Comparison of ENCODE assay signal across 33 cellular contexts in genomic region chr10:47262606-47263295, GRCh38. TPM values are rescaled to one million over a fixed set of nuclear protein-coding genes. Genes with fewer than 3 reads are reported as not detected.
DNase-seq lines count a peak whose midpoint lies in the region; ATAC-seq and TF ChIP-seq lines count a peak whose summit lies in the region.
"Had no signal": no experiment of that assay in that cellular context is flagged by ENCODE, and none has a peak within 500 bp of the region (broad histone marks: within the 10 kb centered on the region; RNA-seq: fewer than 3 reads in every experiment).

No MANE protein-coding gene starts in this region.

- H3K36me3 Mint-ChIP-seq in activated naive CD8-positive, alpha-beta T cell treated with anti-CD3 and anti-CD28 coated beads for 36 hours = peaks cover 48% of the 10 kb centered on the region
- H3K36me3 Mint-ChIP-seq in activated CD8-positive, alpha-beta T cell treated with anti-CD3 and anti-CD28 coated beads for 36 hours (ENCODE audit: low read depth) = peaks cover 34% of the 10 kb centered on the region
- H3K36me3 Mint-ChIP-seq: neural progenitor cell had no signal

- H3K4me3 ChIP-seq in BJ (ENCODE audit: low read depth, low read length) = no peak overlapping the region
- H3K4me3 ChIP-seq: esophagus muscularis mucosa, gastrocnemius medialis, hepatocyte, neural progenitor cell, vagina had no signal

- DNase-seq in BJ (ENCODE audit: low read depth) (peak; percentile 8), GM03348 (ENCODE audit: low spot score) (peak; percentile 60), non-pigmented ciliary epithelial cell (ENCODE audit: low read depth) (peak; percentile 87), SIG-M5 (lab: John Stamatoyannopoulos, UW) (no peak)
- DNase-seq in activated naive CD8-positive, alpha-beta T cell treated with anti-CD3 and anti-CD28 coated beads for 36 hours = no peak
- no peak for DNase-seq in activated CD8-positive, alpha-beta T cell treated with anti-CD3 and anti-CD28 coated beads for 36 hours
- DNase-seq: activated CD4-positive, alpha-beta T cell treated with anti-CD3 and anti-CD28 coated beads for 48 hours; activated naive CD4-positive, alpha-beta T cell treated with anti-CD3 and anti-CD28 coated beads, Interleukin-2, amount 10 ng/mL, durations not matched to agents 7 days and 5 days; activated T-cell treated with anti-CD3 and anti-CD28 coated beads, Interleukin-2, amount 50 U/mL, for 72 hours; AML-193; anterior cingulate cortex; dermis blood vessel endothelial cell; DMS79 treated with DMSO at 0.1 percent for 48 hours; gastrocnemius medialis; GOT3; left cardiac atrium; mammary epithelial cell; NCI-H1092 treated with DMSO at 0.1 percent for 48 hours; NCI-H187; NCI-H524 treated with DMSO at 0.1 percent for 48 hours; SHP77 treated with DMSO at 0.1 percent for 48 hours; stimulated activated naive CD4-positive, alpha-beta T cell treated with Interleukin-2 at 50 U/mL for 16 hours; T1000; WERI-Rb-1 had no signal

- H3K27me3 ChIP-seq in BJ (ENCODE audit: control insufficient read depth, insufficient read depth, low read length) = peaks cover 2% of the 10 kb centered on the region; the same call in 1 of the 2 replicates
- H3K27me3 ChIP-seq: gastrocnemius medialis, hepatocyte, neural progenitor cell, vagina had no signal

- peak overlapping the region; percentile 62 for H3K27ac Mint-ChIP-seq in activated naive CD8-positive, alpha-beta T cell treated with anti-CD3 and anti-CD28 coated beads for 36 hours
- H3K27ac Mint-ChIP-seq in activated CD8-positive, alpha-beta T cell treated with anti-CD3 and anti-CD28 coated beads for 36 hours = no peak overlapping the region
- H3K27ac Mint-ChIP-seq: activated T-cell treated with anti-CD3 and anti-CD28 coated beads, Interleukin-2, amount 50 U/mL, for 72 hours; neural progenitor cell had no signal

- H3K27me3 Mint-ChIP-seq in activated naive CD8-positive, alpha-beta T cell treated with anti-CD3 and anti-CD28 coated beads for 36 hours = no peaks in the 10 kb centered on the region
- no peaks in the 10 kb centered on the region for H3K27me3 Mint-ChIP-seq in activated CD8-positive, alpha-beta T cell treated with anti-CD3 and anti-CD28 coated beads for 36 hours
- H3K27me3 Mint-ChIP-seq: activated naive CD4-positive, alpha-beta T cell treated with anti-CD3 and anti-CD28 coated beads, Interleukin-2, amount 10 ng/mL, durations not matched to agents 7 days and 5 days; central memory CD8-positive, alpha-beta T cell had no signal

- intact Hi-C loops in activated CD8-positive, alpha-beta T cell treated with anti-CD3 and anti-CD28 coated beads for 36 hours (cut with micrococcal nuclease) = no loop called here

- no peak for ATAC-seq in activated CD8-positive, alpha-beta T cell treated with anti-CD3 and anti-CD28 coated beads for 36 hours
- ATAC-seq in GM19395 (IDR thresholded peaks at IDR 0.05; ENCODE audit: unreplicated experiment) = no peak
- no peak for ATAC-seq in HG03097 (IDR thresholded peaks at IDR 0.05; ENCODE audit: low FRiP score, unreplicated experiment)
- ATAC-seq: activated T-cell treated with anti-CD3 and anti-CD28 coated beads, Interleukin-2, amount 50 U/mL, for 72 hours; gastrocnemius medialis; Panc1 had no signal

- TF ChIP-seq CTCF in BJ (IDR thresholded peaks at IDR 0.05; ENCODE audit: insufficient read depth, low read depth, low read length) = no peak
- no peak for TF ChIP-seq CTCF in activated CD8-positive, alpha-beta T cell treated with anti-CD3 and anti-CD28 coated beads for 36 hours (IDR thresholded peaks at IDR 0.05)

- peaks cover 88% of the 10 kb centered on the region for H3K4me1 Mint-ChIP-seq in activated naive CD8-positive, alpha-beta T cell treated with anti-CD3 and anti-CD28 coated beads for 36 hours
- peaks cover 87% of the 10 kb centered on the region for H3K4me1 Mint-ChIP-seq in activated CD8-positive, alpha-beta T cell treated with anti-CD3 and anti-CD28 coated beads for 36 hours (ENCODE audit: low read depth)

- H3K36me3 ChIP-seq in BJ (ENCODE audit: control insufficient read depth, insufficient read depth, low read length) = no peaks in the 10 kb centered on the region
- H3K36me3 ChIP-seq: esophagus muscularis mucosa, gastrocnemius medialis, neural progenitor cell, vagina, WERI-Rb-1 had no signal

- POLR2A ChIA-PET in BJ (lab: Charles Lee) = no interaction called here
- POLR2A ChIA-PET in activated CD8-positive, alpha-beta T cell treated with anti-CD3 and anti-CD28 coated beads for 36 hours (lab: Charles Lee) = interaction anchor here (0.6 kb wide), 1 partner anchor 56 kb away, joined by 3 read pairs; no protein-coding TSS in a partner anchor

- no peak overlapping the region for H3K4me3 Mint-ChIP-seq in activated naive CD8-positive, alpha-beta T cell treated with anti-CD3 and anti-CD28 coated beads for 36 hours
- no peak overlapping the region for H3K4me3 Mint-ChIP-seq in activated CD8-positive, alpha-beta T cell treated with anti-CD3 and anti-CD28 coated beads for 36 hours
- H3K4me3 Mint-ChIP-seq: activated naive CD4-positive, alpha-beta T cell treated with anti-CD3 and anti-CD28 coated beads, Interleukin-2, amount 10 ng/mL, durations not matched to agents 7 days and 5 days; activated T-cell treated with anti-CD3 and anti-CD28 coated beads, Interleukin-2, amount 50 U/mL, for 72 hours; central memory CD8-positive, alpha-beta T cell; neural progenitor cell had no signal

- CTCF ChIA-PET in BJ (lab: Yijun Ruan, JAX) = interaction anchor here (1.4 kb wide), 1 partner anchor 238 kb away, joined by 4 read pairs; no protein-coding TSS in a partner anchor
- CTCF ChIA-PET in activated CD8-positive, alpha-beta T cell treated with anti-CD3 and anti-CD28 coated beads for 36 hours (lab: Charles Lee) = no interaction called here

- peaks cover 20% of the 10 kb centered on the region for H3K9me3 Mint-ChIP-seq in activated naive CD8-positive, alpha-beta T cell treated with anti-CD3 and anti-CD28 coated beads for 36 hours
- H3K9me3 Mint-ChIP-seq in activated CD8-positive, alpha-beta T cell treated with anti-CD3 and anti-CD28 coated beads for 36 hours = peaks cover 6% of the 10 kb centered on the region
- H3K9me3 Mint-ChIP-seq: central memory CD8-positive, alpha-beta T cell had no signal

RNA-seq across cellular contexts. Expression of gene GDF10, which starts 37.2 kb away (rescaled TPM):
- polyA plus RNA-seq in BJ (2011; rRNA removed) = not detected in 2 replicates
- not detected in 2 replicates for polyA minus RNA-seq in BJ (2011; rRNA and poly(A)+ RNA removed)
- total RNA-seq in activated naive CD8-positive, alpha-beta T cell treated with anti-CD3 and anti-CD28 coated beads for 36 hours = 1 to 10 TPM; 4.1 TPM
- 1 to 10 TPM; 1.4 to 1.5 TPM for total RNA-seq in activated CD8-positive, alpha-beta T cell treated with anti-CD3 and anti-CD28 coated beads for 36 hours
- total RNA-seq: dermis blood vessel endothelial cell, mammary epithelial cell had no signal
- polyA plus RNA-seq: mammary epithelial cell had no signal

RNA-seq across cellular contexts. Expression of gene GDF2, which starts 59.5 kb away (rescaled TPM):
- polyA plus RNA-seq in BJ (2011; rRNA removed) = not detected in 2 replicates
- polyA minus RNA-seq in BJ (2011; rRNA and poly(A)+ RNA removed) = not detected in 2 replicates
- total RNA-seq in activated naive CD8-positive, alpha-beta T cell treated with anti-CD3 and anti-CD28 coated beads for 36 hours = not detected
- not detected for total RNA-seq in activated CD8-positive, alpha-beta T cell treated with anti-CD3 and anti-CD28 coated beads for 36 hours
- total RNA-seq: activated T-cell treated with anti-CD3 and anti-CD28 coated beads, Interleukin-2, amount 50 U/mL, for 72 hours; dermis blood vessel endothelial cell; esophagus muscularis mucosa; gastrocnemius medialis; hepatocyte; left cardiac atrium; mammary epithelial cell; posterior vena cava; vagina had no signal
- polyA plus RNA-seq: mammary epithelial cell had no signal

Comparison
In these comparisons a context has a peak if more than half of its experiments do, and no peak if none do; other contexts are left out.
1. DNase-seq: peak in BJ (single experiment), GM03348 (single experiment) and non-pigmented ciliary epithelial cell (single experiment); none in activated naive CD8-positive, alpha-beta T cell treated with anti-CD3 and anti-CD28 coated beads for 36 hours (single experiment), activated CD8-positive, alpha-beta T cell treated with anti-CD3 and anti-CD28 coated beads for 36 hours (single experiment) and SIG-M5 (single experiment).